In the genomic region with DNA sequence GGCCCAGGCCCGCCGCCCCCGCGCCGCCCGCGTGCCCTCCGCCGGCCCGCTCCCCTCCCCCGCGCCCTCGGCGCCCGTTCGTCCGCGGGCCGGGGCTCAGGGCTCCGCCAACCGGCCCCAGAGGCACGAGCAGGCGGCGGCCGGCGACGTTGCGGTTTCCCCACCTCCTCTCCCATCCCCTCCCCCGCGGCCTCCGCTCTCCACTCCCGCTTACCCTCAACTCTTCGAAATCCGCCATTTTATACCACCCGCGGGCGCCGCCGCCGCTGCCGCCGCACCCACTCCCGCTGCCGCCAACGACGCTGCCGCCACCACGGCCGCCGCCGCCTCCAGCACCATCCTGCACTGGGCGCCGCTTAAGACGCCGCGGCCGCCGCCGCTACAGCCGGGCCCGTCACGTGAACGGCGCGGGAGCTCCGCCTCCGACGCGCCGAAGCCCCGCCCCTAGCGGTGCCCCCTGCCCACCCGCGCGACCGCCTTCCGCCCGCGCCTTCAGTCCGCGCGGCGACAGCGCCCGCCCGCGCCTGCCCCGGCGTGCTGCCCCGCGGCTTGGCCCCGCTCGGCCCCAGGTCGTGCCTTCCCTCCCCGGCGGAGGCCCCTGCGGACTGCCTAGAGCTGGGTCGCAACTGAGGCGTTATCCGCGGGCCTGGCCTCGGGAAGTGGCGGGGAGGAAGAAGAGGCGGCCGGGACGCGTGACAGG, we compare ENCODE assay signal across 1 cellular context.
TF ChIP-seq lines count a peak whose summit lies in the region.

A gene with protein sequence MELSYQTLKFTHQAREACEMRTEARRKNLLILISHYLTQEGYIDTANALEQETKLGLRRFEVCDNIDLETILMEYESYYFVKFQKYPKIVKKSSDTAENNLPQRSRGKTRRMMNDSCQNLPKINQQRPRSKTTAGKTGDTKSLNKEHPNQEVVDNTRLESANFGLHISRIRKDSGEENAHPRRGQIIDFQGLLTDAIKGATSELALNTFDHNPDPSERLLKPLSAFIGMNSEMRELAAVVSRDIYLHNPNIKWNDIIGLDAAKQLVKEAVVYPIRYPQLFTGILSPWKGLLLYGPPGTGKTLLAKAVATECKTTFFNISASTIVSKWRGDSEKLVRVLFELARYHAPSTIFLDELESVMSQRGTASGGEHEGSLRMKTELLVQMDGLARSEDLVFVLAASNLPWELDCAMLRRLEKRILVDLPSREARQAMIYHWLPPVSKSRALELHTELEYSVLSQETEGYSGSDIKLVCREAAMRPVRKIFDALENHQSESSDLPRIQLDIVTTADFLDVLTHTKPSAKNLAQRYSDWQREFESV (plus strand): TSS at position 495 of the 700 bp plus-strand sequence. CDS start 29,271 bp downstream, outside the sequence.
A gene with protein sequence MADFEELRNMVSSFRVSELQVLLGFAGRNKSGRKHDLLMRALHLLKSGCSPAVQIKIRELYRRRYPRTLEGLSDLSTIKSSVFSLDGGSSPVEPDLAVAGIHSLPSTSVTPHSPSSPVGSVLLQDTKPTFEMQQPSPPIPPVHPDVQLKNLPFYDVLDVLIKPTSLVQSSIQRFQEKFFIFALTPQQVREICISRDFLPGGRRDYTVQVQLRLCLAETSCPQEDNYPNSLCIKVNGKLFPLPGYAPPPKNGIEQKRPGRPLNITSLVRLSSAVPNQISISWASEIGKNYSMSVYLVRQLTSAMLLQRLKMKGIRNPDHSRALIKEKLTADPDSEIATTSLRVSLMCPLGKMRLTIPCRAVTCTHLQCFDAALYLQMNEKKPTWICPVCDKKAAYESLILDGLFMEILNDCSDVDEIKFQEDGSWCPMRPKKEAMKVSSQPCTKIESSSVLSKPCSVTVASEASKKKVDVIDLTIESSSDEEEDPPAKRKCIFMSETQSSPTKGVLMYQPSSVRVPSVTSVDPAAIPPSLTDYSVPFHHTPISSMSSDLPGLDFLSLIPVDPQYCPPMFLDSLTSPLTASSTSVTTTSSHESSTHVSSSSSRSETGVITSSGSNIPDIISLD (minus strand): TSS at position 400 of the 700 bp plus-strand sequence. CDS start 162 bp downstream, at position 238.

TF ChIP-seq in HepG2, 621 proteins besides CTCF, POLR2A, EP300 and RAD21 (continued from another document and continues in another):
- TF ChIP-seq, protein P1, sequence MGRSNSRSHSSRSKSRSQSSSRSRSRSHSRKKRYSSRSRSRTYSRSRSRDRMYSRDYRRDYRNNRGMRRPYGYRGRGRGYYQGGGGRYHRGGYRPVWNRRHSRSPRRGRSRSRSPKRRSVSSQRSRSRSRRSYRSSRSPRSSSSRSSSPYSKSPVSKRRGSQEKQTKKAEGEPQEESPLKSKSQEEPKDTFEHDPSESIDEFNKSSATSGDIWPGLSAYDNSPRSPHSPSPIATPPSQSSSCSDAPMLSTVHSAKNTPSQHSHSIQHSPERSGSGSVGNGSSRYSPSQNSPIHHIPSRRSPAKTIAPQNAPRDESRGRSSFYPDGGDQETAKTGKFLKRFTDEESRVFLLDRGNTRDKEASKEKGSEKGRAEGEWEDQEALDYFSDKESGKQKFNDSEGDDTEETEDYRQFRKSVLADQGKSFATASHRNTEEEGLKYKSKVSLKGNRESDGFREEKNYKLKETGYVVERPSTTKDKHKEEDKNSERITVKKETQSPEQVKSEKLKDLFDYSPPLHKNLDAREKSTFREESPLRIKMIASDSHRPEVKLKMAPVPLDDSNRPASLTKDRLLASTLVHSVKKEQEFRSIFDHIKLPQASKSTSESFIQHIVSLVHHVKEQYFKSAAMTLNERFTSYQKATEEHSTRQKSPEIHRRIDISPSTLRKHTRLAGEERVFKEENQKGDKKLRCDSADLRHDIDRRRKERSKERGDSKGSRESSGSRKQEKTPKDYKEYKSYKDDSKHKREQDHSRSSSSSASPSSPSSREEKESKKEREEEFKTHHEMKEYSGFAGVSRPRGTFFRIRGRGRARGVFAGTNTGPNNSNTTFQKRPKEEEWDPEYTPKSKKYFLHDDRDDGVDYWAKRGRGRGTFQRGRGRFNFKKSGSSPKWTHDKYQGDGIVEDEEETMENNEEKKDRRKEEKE (IDR thresholded peaks at IDR 0.05) = no peak
- no peak for TF ChIP-seq PAX8 (CRISPR knock-in tag; IDR thresholded peaks at IDR 0.05; ENCODE audit: borderline replicate concordance)
- TF ChIP-seq, protein P2, sequence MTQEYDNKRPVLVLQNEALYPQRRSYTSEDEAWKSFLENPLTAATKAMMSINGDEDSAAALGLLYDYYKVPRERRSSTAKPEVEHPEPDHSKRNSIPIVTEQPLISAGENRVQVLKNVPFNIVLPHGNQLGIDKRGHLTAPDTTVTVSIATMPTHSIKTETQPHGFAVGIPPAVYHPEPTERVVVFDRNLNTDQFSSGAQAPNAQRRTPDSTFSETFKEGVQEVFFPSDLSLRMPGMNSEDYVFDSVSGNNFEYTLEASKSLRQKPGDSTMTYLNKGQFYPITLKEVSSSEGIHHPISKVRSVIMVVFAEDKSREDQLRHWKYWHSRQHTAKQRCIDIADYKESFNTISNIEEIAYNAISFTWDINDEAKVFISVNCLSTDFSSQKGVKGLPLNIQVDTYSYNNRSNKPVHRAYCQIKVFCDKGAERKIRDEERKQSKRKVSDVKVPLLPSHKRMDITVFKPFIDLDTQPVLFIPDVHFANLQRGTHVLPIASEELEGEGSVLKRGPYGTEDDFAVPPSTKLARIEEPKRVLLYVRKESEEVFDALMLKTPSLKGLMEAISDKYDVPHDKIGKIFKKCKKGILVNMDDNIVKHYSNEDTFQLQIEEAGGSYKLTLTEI (CRISPR knock-in tag; conservative IDR thresholded peaks at IDR 0.05) = no peak
- no peak for TF ChIP-seq ZNF333 (CRISPR knock-in tag; IDR thresholded peaks at IDR 0.05; ENCODE audit: borderline replicate concordance)
- 0 out of 2 replicates have a peak, but pooled peaks have one; percentile 10 for TF ChIP-seq ZNF768 (CRISPR knock-in tag; IDR thresholded peaks at IDR 0.05)
- no peak for TF ChIP-seq ZNF382 (CRISPR knock-in tag; IDR thresholded peaks at IDR 0.05; ENCODE audit: borderline replicate concordance)
- no peak for TF ChIP-seq ZNF672 (CRISPR knock-in tag; IDR thresholded peaks at IDR 0.05)
- TF ChIP-seq, protein P3, sequence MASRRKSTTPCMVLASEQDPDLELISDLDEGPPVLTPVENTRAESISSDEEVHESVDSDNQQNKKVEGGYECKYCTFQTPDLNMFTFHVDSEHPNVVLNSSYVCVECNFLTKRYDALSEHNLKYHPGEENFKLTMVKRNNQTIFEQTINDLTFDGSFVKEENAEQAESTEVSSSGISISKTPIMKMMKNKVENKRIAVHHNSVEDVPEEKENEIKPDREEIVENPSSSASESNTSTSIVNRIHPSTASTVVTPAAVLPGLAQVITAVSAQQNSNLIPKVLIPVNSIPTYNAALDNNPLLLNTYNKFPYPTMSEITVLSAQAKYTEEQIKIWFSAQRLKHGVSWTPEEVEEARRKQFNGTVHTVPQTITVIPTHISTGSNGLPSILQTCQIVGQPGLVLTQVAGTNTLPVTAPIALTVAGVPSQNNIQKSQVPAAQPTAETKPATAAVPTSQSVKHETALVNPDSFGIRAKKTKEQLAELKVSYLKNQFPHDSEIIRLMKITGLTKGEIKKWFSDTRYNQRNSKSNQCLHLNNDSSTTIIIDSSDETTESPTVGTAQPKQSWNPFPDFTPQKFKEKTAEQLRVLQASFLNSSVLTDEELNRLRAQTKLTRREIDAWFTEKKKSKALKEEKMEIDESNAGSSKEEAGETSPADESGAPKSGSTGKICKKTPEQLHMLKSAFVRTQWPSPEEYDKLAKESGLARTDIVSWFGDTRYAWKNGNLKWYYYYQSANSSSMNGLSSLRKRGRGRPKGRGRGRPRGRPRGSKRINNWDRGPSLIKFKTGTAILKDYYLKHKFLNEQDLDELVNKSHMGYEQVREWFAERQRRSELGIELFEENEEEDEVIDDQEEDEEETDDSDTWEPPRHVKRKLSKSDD (CRISPR knock-in tag; IDR thresholded peaks at IDR 0.05; ENCODE audit: low read depth) = no peak
- TF ChIP-seq NONO (IDR thresholded peaks at IDR 0.05) = no peak
- peak; percentile 48; the same call in 1 of the 2 replicates for TF ChIP-seq NONO (CRISPR knock-in tag; conservative IDR thresholded peaks at IDR 0.05)
- TF ChIP-seq ZNF83 (CRISPR knock-in tag; IDR thresholded peaks at IDR 0.05; ENCODE audit: borderline replicate concordance) = no peak
- no peak for TF ChIP-seq ISL2 (CRISPR knock-in tag; IDR thresholded peaks at IDR 0.05)
- TF ChIP-seq, protein P4, sequence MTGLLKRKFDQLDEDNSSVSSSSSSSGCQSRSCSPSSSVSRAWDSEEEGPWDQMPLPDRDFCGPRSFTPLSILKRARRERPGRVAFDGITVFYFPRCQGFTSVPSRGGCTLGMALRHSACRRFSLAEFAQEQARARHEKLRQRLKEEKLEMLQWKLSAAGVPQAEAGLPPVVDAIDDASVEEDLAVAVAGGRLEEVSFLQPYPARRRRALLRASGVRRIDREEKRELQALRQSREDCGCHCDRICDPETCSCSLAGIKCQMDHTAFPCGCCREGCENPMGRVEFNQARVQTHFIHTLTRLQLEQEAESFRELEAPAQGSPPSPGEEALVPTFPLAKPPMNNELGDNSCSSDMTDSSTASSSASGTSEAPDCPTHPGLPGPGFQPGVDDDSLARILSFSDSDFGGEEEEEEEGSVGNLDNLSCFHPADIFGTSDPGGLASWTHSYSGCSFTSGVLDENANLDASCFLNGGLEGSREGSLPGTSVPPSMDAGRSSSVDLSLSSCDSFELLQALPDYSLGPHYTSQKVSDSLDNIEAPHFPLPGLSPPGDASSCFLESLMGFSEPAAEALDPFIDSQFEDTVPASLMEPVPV (CRISPR knock-in tag; IDR thresholded peaks at IDR 0.05) = no peak
- TF ChIP-seq IKZF4 (CRISPR knock-in tag; IDR thresholded peaks at IDR 0.05; ENCODE audit: borderline replicate concordance, low read depth, not compliant biosample characterization) = no peak
- no peak for TF ChIP-seq NKX3-1 (CRISPR knock-in tag; IDR thresholded peaks at IDR 0.05)
- TF ChIP-seq, protein P5, sequence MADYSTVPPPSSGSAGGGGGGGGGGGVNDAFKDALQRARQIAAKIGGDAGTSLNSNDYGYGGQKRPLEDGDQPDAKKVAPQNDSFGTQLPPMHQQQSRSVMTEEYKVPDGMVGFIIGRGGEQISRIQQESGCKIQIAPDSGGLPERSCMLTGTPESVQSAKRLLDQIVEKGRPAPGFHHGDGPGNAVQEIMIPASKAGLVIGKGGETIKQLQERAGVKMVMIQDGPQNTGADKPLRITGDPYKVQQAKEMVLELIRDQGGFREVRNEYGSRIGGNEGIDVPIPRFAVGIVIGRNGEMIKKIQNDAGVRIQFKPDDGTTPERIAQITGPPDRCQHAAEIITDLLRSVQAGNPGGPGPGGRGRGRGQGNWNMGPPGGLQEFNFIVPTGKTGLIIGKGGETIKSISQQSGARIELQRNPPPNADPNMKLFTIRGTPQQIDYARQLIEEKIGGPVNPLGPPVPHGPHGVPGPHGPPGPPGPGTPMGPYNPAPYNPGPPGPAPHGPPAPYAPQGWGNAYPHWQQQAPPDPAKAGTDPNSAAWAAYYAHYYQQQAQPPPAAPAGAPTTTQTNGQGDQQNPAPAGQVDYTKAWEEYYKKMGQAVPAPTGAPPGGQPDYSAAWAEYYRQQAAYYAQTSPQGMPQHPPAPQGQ (CRISPR knock-in tag; IDR thresholded peaks at IDR 0.05; ENCODE audit: borderline replicate concordance) = no peak
- 0 out of 2 replicates have a peak, but pooled peaks have one; percentile 30 for TF ChIP-seq MEIS2 (CRISPR knock-in tag; IDR thresholded peaks at IDR 0.05)
- TF ChIP-seq ZNF337 (CRISPR knock-in tag; IDR thresholded peaks at IDR 0.05; ENCODE audit: borderline replicate concordance, low read depth) = no peak
- peak; percentile 38; the same call in 1 of the 2 replicates for TF ChIP-seq ZSCAN21 (CRISPR knock-in tag; IDR thresholded peaks at IDR 0.05; ENCODE audit: borderline replicate concordance)
- TF ChIP-seq HHEX (CRISPR knock-in tag; IDR thresholded peaks at IDR 0.05) = no peak
- TF ChIP-seq ZNF629 (CRISPR knock-in tag; conservative IDR thresholded peaks at IDR 0.05) = no peak
- TF ChIP-seq, protein P6, sequence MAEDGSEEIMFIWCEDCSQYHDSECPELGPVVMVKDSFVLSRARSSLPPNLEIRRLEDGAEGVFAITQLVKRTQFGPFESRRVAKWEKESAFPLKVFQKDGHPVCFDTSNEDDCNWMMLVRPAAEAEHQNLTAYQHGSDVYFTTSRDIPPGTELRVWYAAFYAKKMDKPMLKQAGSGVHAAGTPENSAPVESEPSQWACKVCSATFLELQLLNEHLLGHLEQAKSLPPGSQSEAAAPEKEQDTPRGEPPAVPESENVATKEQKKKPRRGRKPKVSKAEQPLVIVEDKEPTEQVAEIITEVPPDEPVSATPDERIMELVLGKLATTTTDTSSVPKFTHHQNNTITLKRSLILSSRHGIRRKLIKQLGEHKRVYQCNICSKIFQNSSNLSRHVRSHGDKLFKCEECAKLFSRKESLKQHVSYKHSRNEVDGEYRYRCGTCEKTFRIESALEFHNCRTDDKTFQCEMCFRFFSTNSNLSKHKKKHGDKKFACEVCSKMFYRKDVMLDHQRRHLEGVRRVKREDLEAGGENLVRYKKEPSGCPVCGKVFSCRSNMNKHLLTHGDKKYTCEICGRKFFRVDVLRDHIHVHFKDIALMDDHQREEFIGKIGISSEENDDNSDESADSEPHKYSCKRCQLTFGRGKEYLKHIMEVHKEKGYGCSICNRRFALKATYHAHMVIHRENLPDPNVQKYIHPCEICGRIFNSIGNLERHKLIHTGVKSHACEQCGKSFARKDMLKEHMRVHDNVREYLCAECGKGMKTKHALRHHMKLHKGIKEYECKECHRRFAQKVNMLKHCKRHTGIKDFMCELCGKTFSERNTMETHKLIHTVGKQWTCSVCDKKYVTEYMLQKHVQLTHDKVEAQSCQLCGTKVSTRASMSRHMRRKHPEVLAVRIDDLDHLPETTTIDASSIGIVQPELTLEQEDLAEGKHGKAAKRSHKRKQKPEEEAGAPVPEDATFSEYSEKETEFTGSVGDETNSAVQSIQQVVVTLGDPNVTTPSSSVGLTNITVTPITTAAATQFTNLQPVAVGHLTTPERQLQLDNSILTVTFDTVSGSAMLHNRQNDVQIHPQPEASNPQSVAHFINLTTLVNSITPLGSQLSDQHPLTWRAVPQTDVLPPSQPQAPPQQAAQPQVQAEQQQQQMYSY (CRISPR knock-in tag; IDR thresholded peaks at IDR 0.05) = 0 out of 2 replicates have a peak, but pooled peaks have one; percentile 20
- no peak for TF ChIP-seq SYNCRIP (IDR thresholded peaks at IDR 0.05; ENCODE audit: insufficient read depth, low read depth, low read length)
- 0 out of 2 replicates have a peak, but pooled peaks have one; percentile 27 for TF ChIP-seq ZNF564 (CRISPR knock-in tag; IDR thresholded peaks at IDR 0.05)
- TF ChIP-seq, protein P7, sequence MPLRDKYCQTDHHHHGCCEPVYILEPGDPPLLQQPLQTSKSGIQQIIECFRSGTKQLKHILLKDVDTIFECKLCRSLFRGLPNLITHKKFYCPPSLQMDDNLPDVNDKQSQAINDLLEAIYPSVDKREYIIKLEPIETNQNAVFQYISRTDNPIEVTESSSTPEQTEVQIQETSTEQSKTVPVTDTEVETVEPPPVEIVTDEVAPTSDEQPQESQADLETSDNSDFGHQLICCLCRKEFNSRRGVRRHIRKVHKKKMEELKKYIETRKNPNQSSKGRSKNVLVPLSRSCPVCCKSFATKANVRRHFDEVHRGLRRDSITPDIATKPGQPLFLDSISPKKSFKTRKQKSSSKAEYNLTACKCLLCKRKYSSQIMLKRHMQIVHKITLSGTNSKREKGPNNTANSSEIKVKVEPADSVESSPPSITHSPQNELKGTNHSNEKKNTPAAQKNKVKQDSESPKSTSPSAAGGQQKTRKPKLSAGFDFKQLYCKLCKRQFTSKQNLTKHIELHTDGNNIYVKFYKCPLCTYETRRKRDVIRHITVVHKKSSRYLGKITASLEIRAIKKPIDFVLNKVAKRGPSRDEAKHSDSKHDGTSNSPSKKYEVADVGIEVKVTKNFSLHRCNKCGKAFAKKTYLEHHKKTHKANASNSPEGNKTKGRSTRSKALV (CRISPR knock-in tag; IDR thresholded peaks at IDR 0.05) = no peak
- TF ChIP-seq STAT5B (CRISPR knock-in tag; IDR thresholded peaks at IDR 0.05) = no peak
